In the genomic region with DNA sequence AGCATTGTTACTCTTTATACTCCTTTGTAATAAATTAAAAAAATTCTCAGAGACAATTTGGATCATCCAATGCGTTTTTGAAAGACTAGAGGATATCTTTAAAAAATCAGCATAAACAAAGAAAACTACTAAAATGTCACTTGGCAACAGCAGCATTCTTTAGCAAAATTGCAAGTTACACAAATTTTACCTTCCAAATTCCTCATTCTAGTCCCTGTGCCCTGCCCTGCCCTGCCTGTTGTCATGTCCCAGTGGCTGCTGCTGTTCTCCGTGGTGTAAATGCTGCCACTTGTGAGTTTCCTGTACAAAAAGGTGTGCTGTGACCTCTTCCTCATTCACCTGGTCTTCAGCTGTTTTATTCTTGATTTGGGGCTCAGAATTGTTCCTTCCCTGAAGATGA, we compare ENCODE assay signal across 13 cellular contexts.
DNase-seq lines count a peak whose midpoint lies in the region; ATAC-seq and TF ChIP-seq lines count a peak whose summit lies in the region.
"Had no signal": no experiment of that assay in that cellular context is flagged by ENCODE, and none has a peak within 500 bp of the region (broad histone marks: within the 10 kb centered on the region; RNA-seq: fewer than 3 reads in every experiment).

No MANE protein-coding gene starts in this region.

- no peaks in the 10 kb centered on the region for H3K79me1 ChIP-seq in trophoblast cell (ENCODE audit: low read length)

- H3K36me3 ChIP-seq in H7 (replicated peaks; ENCODE audit: control insufficient read depth, insufficient read depth, low read length) = no peaks in the 10 kb centered on the region
- no peaks in the 10 kb centered on the region for H3K36me3 ChIP-seq in trophoblast cell (ENCODE audit: control insufficient read depth in 1 of 2, insufficient read depth in 2 of 2, low read length in 2 of 2)
- H3K36me3 ChIP-seq in hepatocyte (replicated peaks; ENCODE audit: insufficient read depth, low read depth) = no peaks in the 10 kb centered on the region
- H3K36me3 ChIP-seq: BE2C had no signal

- no peak overlapping the region for H4K91ac ChIP-seq in trophoblast cell (ENCODE audit: low read depth, low read length)

- H3K27me3 ChIP-seq in H7 (ENCODE audit: control insufficient read depth, insufficient read depth, low read length) (no peaks in the 10 kb centered on the region), trophoblast cell (ENCODE audit: insufficient read depth, low read length) (no peaks in the 10 kb centered on the region), hepatocyte (no peaks in the 10 kb centered on the region)
- H3K27me3 ChIP-seq: BE2C had no signal

- H3K27ac ChIP-seq in trophoblast cell (ENCODE audit: low read depth, low read length) (no peak overlapping the region), hepatocyte (no peak overlapping the region)
- H3K27ac ChIP-seq: A549, C4-2B had no signal

- DNase-seq in H7 (peak; percentile 8), NCI-H69 (lab: John Stamatoyannopoulos, UW) (peak; percentile 17), ecto neural progenitor cell (ENCODE audit: low spot score) (peak; percentile 23), trophoblast cell (peak; percentile 74 to 90), hepatocyte (ENCODE audit: low spot score) (no peak)
- DNase-seq: BE2C; CD4-positive, alpha-beta memory T cell; DND-41; GDM1; GOT3 had no signal

- no peak overlapping the region for H4K12ac ChIP-seq in trophoblast cell (ENCODE audit: low read depth, low read length)

- no peaks in the 10 kb centered on the region for H3K9me3 ChIP-seq in trophoblast cell (ENCODE audit: insufficient read depth, low read depth, low read length)
- H3K9me3 ChIP-seq in hepatocyte (ENCODE audit: low read depth) = no peaks in the 10 kb centered on the region
- H3K9me3 ChIP-seq: A549, BE2C had no signal

- H4K8ac ChIP-seq in trophoblast cell (ENCODE audit: low read depth, low read length) = no peak overlapping the region

- H3K14ac ChIP-seq in trophoblast cell (ENCODE audit: low read length) = no peak overlapping the region

- H3K4me2 ChIP-seq in trophoblast cell (ENCODE audit: low read length) (no peak overlapping the region), hepatocyte (no peak overlapping the region)
- H3K4me2 ChIP-seq: A549 had no signal

- no peaks in the 10 kb centered on the region for H4K20me1 ChIP-seq in hepatocyte (ENCODE audit: insufficient read depth, poor library complexity, severe bottlenecking)

- no peak overlapping the region for H3K18ac ChIP-seq in trophoblast cell (ENCODE audit: low read length)

- no peak overlapping the region for H2BK120ac ChIP-seq in trophoblast cell (ENCODE audit: insufficient read depth, low read length, poor library complexity)

- no peak overlapping the region for H3K23ac ChIP-seq in trophoblast cell (ENCODE audit: low read length)

- H3K4me1 ChIP-seq in trophoblast cell (ENCODE audit: control insufficient read depth in 1 of 2, insufficient read depth in 2 of 2, low read length in 2 of 2) (peaks cover 5 to 15% of the 10 kb centered on the region in 2 experiments), hepatocyte (ENCODE audit: insufficient read depth) (peaks cover 5% of the 10 kb centered on the region)
- H3K4me1 ChIP-seq: BE2C had no signal

- H3K9me2 ChIP-seq in hepatocyte (replicated peaks; ENCODE audit: insufficient read depth) = no peaks in the 10 kb centered on the region

- H3K4me3 ChIP-seq in H7 (ENCODE audit: insufficient read depth, low read depth, low read length) (no peak overlapping the region), trophoblast cell (ENCODE audit: low read depth, low read length) (no peak overlapping the region), hepatocyte (no peak overlapping the region)
- H3K4me3 ChIP-seq: A549 had no signal

- H3K9ac ChIP-seq in trophoblast cell (ENCODE audit: low read length) = no peak overlapping the region

- H3K79me2 ChIP-seq in trophoblast cell (ENCODE audit: control insufficient read depth, insufficient read depth, low read length, poor library complexity) (no peaks in the 10 kb centered on the region), hepatocyte (no peaks in the 10 kb centered on the region)

- H2BK12ac ChIP-seq in trophoblast cell (ENCODE audit: low read length) = no peak overlapping the region

- no peak for ATAC-seq in HG03342 (IDR thresholded peaks at IDR 0.05; ENCODE audit: unreplicated experiment)

- H2BK5ac ChIP-seq in trophoblast cell (ENCODE audit: low read depth, low read length, poor library complexity) = no peak overlapping the region

- H3K4ac ChIP-seq in trophoblast cell (ENCODE audit: low read depth, low read length) = no peak overlapping the region

- no CpG with 5 or more reads among the region's 2 CpGs for WGBS in trophoblast cell (ENCODE audit: extremely low coverage, insufficient coverage, insufficient read length)
- 81% methylated on average over 2 of the region's 2 CpGs for WGBS in hepatocyte (ENCODE audit: low lambda C conversion rate, missing lambda C conversion rate)

- no peak for TF ChIP-seq CTCF in hepatocyte (IDR thresholded peaks at IDR 0.05; ENCODE audit: poor library complexity)

- H2AK5ac ChIP-seq in trophoblast cell (ENCODE audit: low read length) = peak overlapping the region; percentile 15

- H2AFZ ChIP-seq in trophoblast cell (ENCODE audit: insufficient read depth, low read length, poor library complexity) (no peak overlapping the region), hepatocyte (no peak overlapping the region)
